9 cellular contexts compared by ENCODE assay signal in the genomic region with DNA sequence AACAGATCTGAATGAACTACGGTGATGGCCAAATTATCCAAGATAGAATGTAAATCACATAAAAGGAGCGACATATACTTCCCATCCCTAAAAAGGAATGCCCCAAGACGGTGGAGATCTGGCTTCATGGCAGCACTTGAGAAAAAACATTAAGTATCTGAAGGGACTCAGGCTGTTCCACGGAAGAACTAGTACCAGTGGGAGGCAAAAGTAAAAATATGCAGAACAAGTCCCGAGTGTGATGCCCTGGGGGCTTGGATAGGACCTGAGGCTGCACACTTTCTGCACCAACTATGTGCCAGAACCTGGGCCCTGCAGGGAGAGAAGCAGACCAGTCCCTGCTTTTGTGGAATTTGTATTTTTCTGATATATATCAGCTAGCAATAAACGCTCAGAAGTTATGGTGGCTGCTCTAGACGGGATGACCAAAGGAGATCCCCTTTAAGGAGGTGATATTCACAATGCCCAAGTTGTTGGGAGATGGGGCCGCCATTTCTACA. TPM values are rescaled to one million over a fixed set of nuclear protein-coding genes. Genes with fewer than 3 reads are reported as not detected.
DNase-seq lines count a peak whose midpoint lies in the region; ATAC-seq and TF ChIP-seq lines count a peak whose summit lies in the region.
"Had no signal": no experiment of that assay in that cellular context is flagged by ENCODE, and none has a peak within 500 bp of the region (broad histone marks: within the 10 kb centered on the region; RNA-seq: fewer than 3 reads in every experiment).

No MANE protein-coding gene starts in this region.

- no peak for TF ChIP-seq CTCF in MCF 10A (IDR thresholded peaks at IDR 0.05; ENCODE audit: unreplicated experiment)

- no peaks in the 10 kb centered on the region for H3K9me3 ChIP-seq in CD8-positive, alpha-beta memory T cell (ENCODE audit: low read length)
- no peaks in the 10 kb centered on the region for H3K9me3 ChIP-seq in muscle layer of colon (ENCODE audit: low read length)

- no peak for DNase-seq in CD8-positive, alpha-beta memory T cell
- DNase-seq in MCF 10A (ENCODE audit: unreplicated experiment) (no peak), middle frontal gyrus (ENCODE audit: extremely low spot score, low spot score) (no peak), left lobe of liver (ENCODE audit: low spot score) (no peak), NCI-H1105 treated with DMSO at 0.1 percent for 48 hours (lab: John Stamatoyannopoulos, UW) (no peak), KBM-7 (no peak)

- no peaks in the 10 kb centered on the region for H3K36me3 ChIP-seq in CD8-positive, alpha-beta memory T cell (ENCODE audit: insufficient read depth, low read length)
- peaks cover 4% of the 10 kb centered on the region for H3K36me3 ChIP-seq in muscle layer of colon (ENCODE audit: insufficient read depth, low read length)

- BruUV-seq in MCF 10A (replicated peaks; lab: Mats Ljungman, UMichigan) = TSS peak; percentile 25

- intact Hi-C loops in MCF 10A (cut with micrococcal nuclease) = loop anchor here (2.0 to 10.0 kb wide), 3 partner anchors 43 to 147 kb away; no protein-coding TSS in a partner anchor

- H3K4me3 ChIP-seq in CD8-positive, alpha-beta memory T cell (ENCODE audit: low read length) = peak overlapping the region; percentile 87
- peak overlapping the region; percentile 62 to 89 for H3K4me3 ChIP-seq in muscle layer of colon (ENCODE audit: low read depth in 1 of 2, low read length in 2 of 2)

- peak overlapping the region; percentile 86 for H3K9ac ChIP-seq in muscle layer of colon (ENCODE audit: low read length)

- H3K27me3 Mint-ChIP-seq in CD8-positive, alpha-beta memory T cell = peaks cover 0 to 5% of the 10 kb centered on the region in 2 donors
- H3K27me3 Mint-ChIP-seq in MCF 10A (ENCODE audit: insufficient read depth, unreplicated experiment) = no peaks in the 10 kb centered on the region

- peak overlapping the region; percentile 85 for H3K27ac ChIP-seq in CD8-positive, alpha-beta memory T cell (ENCODE audit: low read depth, low read length)
- peak overlapping the region; percentile 98 for H3K27ac ChIP-seq in muscle layer of colon (ENCODE audit: low read depth, low read length)

- peak overlapping the region; percentile 90 to 98 (median 97) for H3K4me3 Mint-ChIP-seq in CD8-positive, alpha-beta memory T cell
- H3K4me3 Mint-ChIP-seq in MCF 10A (ENCODE audit: unreplicated experiment) = peak overlapping the region; percentile 89

- peak overlapping the region; percentile 92 to 98 (median 96) for H3K27ac Mint-ChIP-seq in CD8-positive, alpha-beta memory T cell
- peak overlapping the region; percentile 86 for H3K27ac Mint-ChIP-seq in MCF 10A (ENCODE audit: low read depth, unreplicated experiment)

- H3K27me3 ChIP-seq in CD8-positive, alpha-beta memory T cell (ENCODE audit: insufficient read depth, low read length, poor library complexity, severe bottlenecking) = no peaks in the 10 kb centered on the region
- no peaks in the 10 kb centered on the region for H3K27me3 ChIP-seq in muscle layer of colon (ENCODE audit: control insufficient read depth in 1 of 2, insufficient read depth in 2 of 2, low read length in 2 of 2)

- peaks cover 80 to 90% (median 87%) of the 10 kb centered on the region in 3 donors for H3K4me1 Mint-ChIP-seq in CD8-positive, alpha-beta memory T cell
- peaks cover 58% of the 10 kb centered on the region for H3K4me1 Mint-ChIP-seq in MCF 10A (ENCODE audit: insufficient read depth, unreplicated experiment)

- in situ Hi-C loops in KBM-7 (cut with MboI; ENCODE audit: low pct_unique_long_range_greater_than_20kb, low sequenced_read_pairs) = no loop called here

- POLR2A ChIA-PET in CD8-positive, alpha-beta memory T cell (lab: Charles Lee) = interaction anchor here (0.6 to 3.4 kb wide), 13 partner anchors 8 to 76 kb away, joined by 3 to 26 read pairs (median 4); partner anchors contain the start of gene CMTM3
- POLR2A ChIA-PET in MCF 10A (lab: Yijun Ruan, JAX) = interaction anchor here (0.7 to 7.6 kb wide), 13 partner anchors 9 to 278 kb away, joined by 3 to 97 read pairs (median 6); partner anchors contain the start of genes CMTM1 and NAE1

- ATAC-seq in HG03520 (IDR thresholded peaks at IDR 0.05; ENCODE audit: unreplicated experiment) (peak; percentile 11), left lobe of liver (no peak)

- CTCF ChIA-PET in CD8-positive, alpha-beta memory T cell (lab: Charles Lee) = interaction anchor here (1.0 to 3.7 kb wide), 17 partner anchors 9 to 199 kb away, joined by 3 to 32 read pairs (median 6); partner anchors contain the start of gene CMTM3
- CTCF ChIA-PET in MCF 10A (lab: Yijun Ruan, JAX) = interaction anchor here (0.6 to 2.4 kb wide), 13 partner anchors 11 to 316 kb away, joined by 3 to 17 read pairs (median 3); no protein-coding TSS in a partner anchor

- peaks cover 0 to 29% (median 5%) of the 10 kb centered on the region in 3 donors for H3K36me3 Mint-ChIP-seq in CD8-positive, alpha-beta memory T cell
- peaks cover 24% of the 10 kb centered on the region for H3K36me3 Mint-ChIP-seq in MCF 10A (ENCODE audit: insufficient read depth, unreplicated experiment)

- no peaks in the 10 kb centered on the region for H3K9me3 Mint-ChIP-seq in CD8-positive, alpha-beta memory T cell
- H3K9me3 Mint-ChIP-seq in MCF 10A (ENCODE audit: unreplicated experiment) = no peaks in the 10 kb centered on the region

- H3K4me1 ChIP-seq in CD8-positive, alpha-beta memory T cell (ENCODE audit: insufficient read depth, low read length) = peaks cover 72% of the 10 kb centered on the region
- peaks cover 46% of the 10 kb centered on the region for H3K4me1 ChIP-seq in muscle layer of colon (ENCODE audit: insufficient read depth, low read length)

RNA-seq across cellular contexts. Expression of gene CKLF, which starts 0.5 kb away (rescaled TPM):
- 100 to 1,000 TPM; 118 to 121 TPM for total RNA-seq in CD8-positive, alpha-beta memory T cell
- polyA plus RNA-seq in CD8-positive, alpha-beta memory T cell = 265 TPM
- total RNA-seq in MCF 10A (2022) (41.3 and 57.8 TPM in 2 replicates), left lobe of liver (10.5 TPM)

RNA-seq across cellular contexts. Expression of gene TK2, which starts 1.9 kb away (rescaled TPM):
- 1 to 10 TPM; 5.6 TPM for total RNA-seq in CD8-positive, alpha-beta memory T cell
- 10.4 TPM for polyA plus RNA-seq in CD8-positive, alpha-beta memory T cell
- 31.2 and 38.2 TPM in 2 replicates for total RNA-seq in MCF 10A (2022)
- total RNA-seq in left lobe of liver = 39.0 TPM

RNA-seq across cellular contexts. Expression of gene CMTM1, which starts 14.4 kb away (rescaled TPM):
- 1 to 10 TPM; 8.2 to 8.6 TPM for total RNA-seq in CD8-positive, alpha-beta memory T cell
- 1.2 TPM for polyA plus RNA-seq in CD8-positive, alpha-beta memory T cell
- 2.1 and 4.8 TPM in 2 replicates for total RNA-seq in MCF 10A (2022)
- 0.98 TPM for total RNA-seq in left lobe of liver

RNA-seq across cellular contexts. Expression of gene CMTM2, which starts 27.4 kb away (rescaled TPM):
- total RNA-seq in CD8-positive, alpha-beta memory T cell = under 1 TPM; 0.22 to 0.24 TPM
- not detected for polyA plus RNA-seq in CD8-positive, alpha-beta memory T cell
- not detected in 2 replicates for total RNA-seq in MCF 10A (2022)
- not detected for total RNA-seq in left lobe of liver
- total RNA-seq: LHCN-M2 had no signal

RNA-seq across cellular contexts. Expression of gene CMTM3, which starts 52.7 kb away (rescaled TPM):
- total RNA-seq in CD8-positive, alpha-beta memory T cell = 10 to 100 TPM; 68.0 to 71.8 TPM
- polyA plus RNA-seq in CD8-positive, alpha-beta memory T cell = 131 TPM
- total RNA-seq in MCF 10A (2022) = 4.3 and 5.7 TPM in 2 replicates
- total RNA-seq in left lobe of liver = 2.0 TPM
